Comparison of ENCODE assay signal across 9 cellular contexts in genomic region chr11:8374716-8375115, GRCh38.
"Had no signal": no experiment of that assay in that cellular context is flagged by ENCODE, and none has a peak within 500 bp of the region (broad histone marks: within the 10 kb centered on the region; RNA-seq: fewer than 3 reads in every experiment).

No MANE protein-coding gene starts in this region.

- H2AFZ ChIP-seq: GM23248 had no signal

- H3K4me3 ChIP-seq: GM23248, HAP-1 had no signal

- ATAC-seq: HCT116, HepG2 had no signal

- H3K27ac Mint-ChIP-seq: HFFc6 had no signal

- H3K27ac ChIP-seq: GM23248, HL-60 had no signal

- H3K36me3 Mint-ChIP-seq: IgD-negative memory B cell had no signal

- H3K9ac ChIP-seq: GM23248 had no signal

- H3K4me1 ChIP-seq: HAP-1 had no signal

- DNase-seq: GM23248, GOT3, H7, HFFc6 had no signal

- H3K36me3 ChIP-seq: HAP-1 had no signal

- H3K9me3 Mint-ChIP-seq: HFFc6 had no signal

- H3K4me3 Mint-ChIP-seq: HFFc6, IgD-negative memory B cell had no signal

- H3K9me3 ChIP-seq: HAP-1 had no signal
